Comparison of ENCODE assay signal across 8 cellular contexts in the genomic region with DNA sequence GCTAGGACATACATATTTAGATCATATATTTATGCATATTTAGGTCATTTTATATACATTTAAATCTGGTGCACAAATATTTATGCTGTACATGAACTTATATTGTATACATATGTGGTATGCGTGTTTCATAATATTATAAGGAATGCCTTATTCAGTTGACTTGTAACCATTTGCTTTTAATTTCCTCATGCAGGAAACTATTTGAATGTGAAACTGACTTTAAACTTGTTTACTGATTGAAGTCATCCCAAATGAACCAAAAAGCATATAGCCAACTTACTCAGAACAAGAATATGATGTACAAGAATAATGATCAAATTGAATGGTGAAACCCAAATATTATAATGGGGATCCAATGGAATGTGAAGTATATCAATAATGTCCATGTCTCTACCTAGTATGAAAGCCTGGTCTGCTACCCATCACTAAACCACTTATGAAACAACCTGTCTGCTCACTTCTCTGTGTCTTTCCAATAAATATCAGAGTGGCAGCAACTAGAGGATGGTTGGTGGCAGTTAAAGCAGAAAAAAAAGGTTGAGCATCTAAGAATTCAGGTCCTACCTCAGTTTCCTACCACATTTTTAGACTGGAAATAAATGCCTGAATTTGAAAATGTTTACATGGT. TPM values are rescaled to one million over a fixed set of nuclear protein-coding genes. Genes with fewer than 3 reads are reported as not detected.
A peak's percentile ranks its signal among the peaks of the same experiment; 100 is the strongest.
DNase-seq lines count a peak whose midpoint lies in the region; ATAC-seq and TF ChIP-seq lines count a peak whose summit lies in the region.

No MANE protein-coding gene starts in this region.

- H3K4me3 Mint-ChIP-seq in T-helper 17 cell = peak overlapping the region; percentile 78
- H3K4me3 Mint-ChIP-seq in natural killer cell = peak overlapping the region; percentile 87

- H3K27ac Mint-ChIP-seq in T-helper 17 cell (peak overlapping the region; percentile 90), natural killer cell (peak overlapping the region; percentile 85 to 90)

- no peaks in the 10 kb centered on the region; the same call in 1 of the 2 replicates for H3K36me3 ChIP-seq in BE2C

- H3K27me3 ChIP-seq in BE2C = no peaks in the 10 kb centered on the region

- H3K4me1 Mint-ChIP-seq in T-helper 17 cell (peaks cover 44% of the 10 kb centered on the region), natural killer cell (peaks cover 36 to 39% of the 10 kb centered on the region in 2 donors)

- peaks cover 2% of the 10 kb centered on the region for H3K36me3 Mint-ChIP-seq in T-helper 17 cell (ENCODE audit: low read depth)
- no peaks in the 10 kb centered on the region for H3K36me3 Mint-ChIP-seq in natural killer cell

- TF ChIP-seq CTCF in natural killer cell (IDR thresholded peaks at IDR 0.05) (no peak), BE2C (IDR thresholded peaks at IDR 0.05; ENCODE audit: low read depth, low read length) (no peak)

- H3K27me3 Mint-ChIP-seq in T-helper 17 cell = no peaks in the 10 kb centered on the region
- H3K27me3 Mint-ChIP-seq in natural killer cell (ENCODE audit: low read depth in 2 of 2) = no peaks in the 10 kb centered on the region

- ATAC-seq in GM18520 (IDR thresholded peaks at IDR 0.05; ENCODE audit: unreplicated experiment) = peak; percentile 23
- peak; percentile 48 for ATAC-seq in HG02588 (IDR thresholded peaks at IDR 0.05; ENCODE audit: unreplicated experiment)
- ATAC-seq in T-helper 17 cell = peak; percentile 46
- peak; percentile 40 to 51 (median 43) for ATAC-seq in natural killer cell

- no peaks in the 10 kb centered on the region for H3K9me3 Mint-ChIP-seq in natural killer cell

- H3K9me3 ChIP-seq in T-helper 17 cell (ENCODE audit: control insufficient read depth, low read length, poor library complexity, severe bottlenecking) (no peaks in the 10 kb centered on the region), BE2C (no peaks in the 10 kb centered on the region)

- DNase-seq in T-helper 17 cell = no peak
- DNase-seq in natural killer cell = no peak
- DNase-seq in NCI-H2081 treated with DMSO at 0.1 percent for 48 hours (lab: John Stamatoyannopoulos, UW) = no peak
- no peak for DNase-seq in DMS79 (lab: John Stamatoyannopoulos, UW)
- DNase-seq in BE2C = no peak
- no peak for DNase-seq in NCI-H2227 (lab: John Stamatoyannopoulos, UW; ENCODE audit: unreplicated experiment)

- no peak overlapping the region for H3K4me3 ChIP-seq in BE2C (ENCODE audit: low read depth, low read length)

- H3K4me1 ChIP-seq in BE2C = no peaks in the 10 kb centered on the region

- intact Hi-C loops in natural killer cell (cut with micrococcal nuclease) = loop anchor here (2.0 kb wide), 1 partner anchor 39 kb away; the partner anchor contains the start of gene RPS6KA5

RNA-seq across cellular contexts. Expression of gene RPS6KA5, which starts 38.3 kb away (rescaled TPM):
- 10 to 100 TPM; 35.4 to 42.0 TPM for total RNA-seq in T-helper 17 cell
- 10 to 100 TPM; 24.1 to 28.5 (median 27.9) TPM for total RNA-seq in natural killer cell
- 1.1 TPM for polyA plus RNA-seq in BE2C (2012; ENCODE audit: insufficient read depth, insufficient read length, low read depth)
